21 cellular contexts compared by ENCODE assay signal in the genomic region with DNA sequence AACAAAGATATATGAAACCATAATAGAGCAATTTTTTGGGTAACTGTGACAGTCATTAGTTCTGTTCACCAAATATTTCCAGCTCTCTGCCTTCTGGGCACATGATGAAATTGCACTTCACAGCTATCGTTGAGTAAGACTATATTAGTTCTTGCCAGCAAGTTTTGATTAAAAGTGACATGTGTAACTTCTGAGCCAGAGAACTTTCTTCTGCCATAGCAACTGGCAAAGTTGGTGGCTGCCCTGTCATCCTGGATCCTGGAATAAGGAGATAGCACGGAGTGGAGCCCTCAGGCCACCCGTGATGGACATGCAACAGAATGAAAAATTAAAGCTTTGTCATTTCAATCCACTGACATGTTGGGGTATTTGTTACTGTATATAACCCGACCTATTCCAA.
DNase-seq lines count a peak whose midpoint lies in the region; ATAC-seq, FAIRE-seq and TF ChIP-seq lines count a peak whose summit lies in the region.
"Had no signal": no experiment of that assay in that cellular context is flagged by ENCODE, and none has a peak within 500 bp of the region (broad histone marks: within the 10 kb centered on the region; RNA-seq: fewer than 3 reads in every experiment).

No MANE protein-coding gene starts in this region.

- ATAC-seq in heart right ventricle (peak; percentile 34 to 97 (median 83)), GM21576 (IDR thresholded peaks at IDR 0.05; ENCODE audit: unreplicated experiment) (no peak)
- ATAC-seq: GM23338, HepG2 had no signal

- peaks cover 0 to 5% (median 0%) of the 10 kb centered on the region in 9 donors for H3K4me1 ChIP-seq in heart right ventricle

- no peak overlapping the region for H3K4me3 Mint-ChIP-seq in osteocyte (ENCODE audit: unreplicated experiment)
- H3K4me3 Mint-ChIP-seq: B cell, GM23338 had no signal

- TF ChIP-seq CTCF in D721Med (IDR thresholded peaks at IDR 0.05; ENCODE audit: insufficient read depth, missing control alignments) (no peak), heart right ventricle (IDR thresholded peaks at IDR 0.05) (no peak), osteocyte (IDR thresholded peaks at IDR 0.05) (no peak)

- intact Hi-C loops in heart right ventricle (cut with DNase I), result loop anchor here in 1 of 10 donors (5.0 kb wide), 1 partner anchor 125 kb away; no protein-coding TSS in a partner anchor

- no peaks in the 10 kb centered on the region for H3K36me3 ChIP-seq in heart right ventricle
- H3K36me3 ChIP-seq: SJSA1 had no signal

- H3K9me3 ChIP-seq in heart right ventricle, result peaks cover 0 to 20% (median 0%) of the 10 kb centered on the region in 11 donors
- H3K9me3 ChIP-seq: SJSA1 had no signal

- peak overlapping the region; percentile 52 for H3K27ac Mint-ChIP-seq in osteocyte (ENCODE audit: unreplicated experiment)
- H3K27ac Mint-ChIP-seq: B cell, GM23338 had no signal

- WGBS in heart right ventricle, 2 donors, result 46 to 60% methylated on average over 4 of the region's 4 CpGs

- FAIRE-seq in D721Med (lab: Jason Lieb, UNC), result peak; percentile 21
- FAIRE-seq: HepG2 had no signal

- H3K4me1 Mint-ChIP-seq in osteocyte (ENCODE audit: unreplicated experiment), result peaks cover 28% of the 10 kb centered on the region
- H3K4me1 Mint-ChIP-seq: B cell had no signal

- no peak overlapping the region for H3K27ac ChIP-seq in heart right ventricle
- H3K27ac ChIP-seq: SJSA1 had no signal

- H3K36me3 Mint-ChIP-seq in osteocyte (ENCODE audit: unreplicated experiment), result no peaks in the 10 kb centered on the region

- H3K27me3 Mint-ChIP-seq in osteocyte (ENCODE audit: unreplicated experiment), result no peaks in the 10 kb centered on the region
- H3K27me3 Mint-ChIP-seq: B cell had no signal

- peaks cover 11% of the 10 kb centered on the region for H3K9me3 Mint-ChIP-seq in osteocyte (ENCODE audit: unreplicated experiment)
- H3K9me3 Mint-ChIP-seq: GM23338 had no signal

- H3K27me3 ChIP-seq in heart right ventricle, result no peaks in the 10 kb centered on the region
- H3K27me3 ChIP-seq: SJSA1 had no signal

- peak overlapping the region in 1 of 10 donors; percentile 13 for H3K4me3 ChIP-seq in heart right ventricle
- H3K4me3 ChIP-seq: GM23338, SJSA1 had no signal

- DNase-seq in D721Med (ENCODE audit: insufficient read length, low spot score), result no peak
- peak; percentile 22 for DNase-seq in RPMI7951 (ENCODE audit: low read depth)
- DNase-seq in heart right ventricle, result peak; percentile 23 to 26
- no peak for DNase-seq in osteocyte (ENCODE audit: extremely low spot score, unreplicated experiment)
- no peak for DNase-seq in anterior cingulate cortex (lab: John Stamatoyannopoulos, UW)
- DNase-seq in SKM-1 treated with dmso at 0.1 percent for 144 hours (lab: John Stamatoyannopoulos, UW; ENCODE audit: unreplicated experiment), result no peak
- no peak for DNase-seq in mucosa of gallbladder (ENCODE audit: low spot score)
- DNase-seq: ACHN, DMS 273 treated with DMSO at 0.1 percent for 48 hours, DND-41, HCEC 1CT, KBM-7, NCI-H1417 treated with DMSO at 0.1 percent for 48 hours, NCI-H187 treated with DMSO at 0.1 percent for 48 hours, NCI-H226, NCI-H524 treated with DMSO at 0.1 percent for 48 hours had no signal

Comparison
In these comparisons a context has a peak if more than half of its experiments do, and no peak if none do; other contexts are left out.
1. DNase-seq: peak in RPMI7951 (single experiment) and heart right ventricle (2 of 2); none in D721Med (single experiment), osteocyte (single experiment), anterior cingulate cortex (0 of 58), SKM-1 treated with dmso at 0.1 percent for 144 hours (single experiment) and mucosa of gallbladder (single experiment).